In the genomic region with DNA sequence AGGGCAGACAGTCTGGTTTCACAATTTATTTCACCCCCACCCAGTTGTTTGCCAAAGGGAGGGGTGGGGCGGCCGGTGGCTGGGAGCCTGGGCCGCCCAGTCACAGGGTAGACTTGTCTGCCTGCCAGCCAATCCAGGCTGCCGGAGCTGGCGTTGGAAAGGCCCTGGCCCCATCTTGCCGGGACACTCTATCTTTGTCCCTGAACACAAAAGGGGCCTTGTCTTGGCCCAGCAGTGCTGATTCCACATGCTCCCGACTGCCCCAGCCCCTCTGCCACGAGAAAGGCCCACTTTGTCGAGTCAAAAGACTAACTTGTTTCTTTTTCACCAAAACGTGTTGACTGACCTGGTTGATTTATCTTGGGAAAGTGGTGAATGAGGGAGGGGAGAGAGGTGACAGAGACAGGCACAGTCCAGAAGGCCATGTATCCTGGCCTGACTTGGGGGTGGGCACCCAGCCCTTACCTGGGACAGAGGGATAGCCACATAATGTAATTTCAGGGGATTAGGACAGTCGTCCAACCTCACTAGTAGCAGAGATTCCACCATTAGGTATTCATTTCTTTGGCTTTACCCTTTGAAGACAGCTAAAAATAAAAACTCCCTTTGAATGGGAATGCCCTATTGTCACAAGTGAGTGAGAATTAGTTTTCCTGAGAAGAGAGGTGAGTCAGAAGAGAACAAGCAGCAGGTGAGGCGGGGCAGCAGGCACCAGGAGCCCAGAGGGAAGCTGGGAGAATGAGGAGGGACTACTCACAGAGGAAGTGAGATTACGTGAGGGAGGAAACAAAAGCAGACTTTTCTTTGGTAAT, we compare ENCODE assay signal across 9 cellular contexts.
DNase-seq lines count a peak whose midpoint lies in the region; ATAC-seq and TF ChIP-seq lines count a peak whose summit lies in the region.
"Had no signal": no experiment of that assay in that cellular context is flagged by ENCODE, and none has a peak within 500 bp of the region (broad histone marks: within the 10 kb centered on the region; RNA-seq: fewer than 3 reads in every experiment).

No MANE protein-coding gene starts in this region.

- H2AK5ac ChIP-seq in neuronal stem cell (ENCODE audit: low read depth, low read length): no peak overlapping the region

- H3K36me3 ChIP-seq in gastroesophageal sphincter (no peaks in the 10 kb centered on the region), neuronal stem cell (replicated peaks in 1 of 2; ENCODE audit: control insufficient read depth in 2 of 2, insufficient read depth in 2 of 2, low read length in 2 of 2) (no peaks in the 10 kb centered on the region)

- in situ Hi-C loops in SK-MEL-5 (cut with HindIII; ENCODE audit: low pct_unique_long_range_greater_than_20kb, low sequenced_read_pairs): no loop called here

- H2BK120ac ChIP-seq in neuronal stem cell (ENCODE audit: low read depth, low read length): no peak overlapping the region

- H3K4me3 ChIP-seq in gastroesophageal sphincter (no peak overlapping the region), neuronal stem cell (ENCODE audit: low read length in 2 of 2) (no peak overlapping the region)

- no peak overlapping the region for H3K4ac ChIP-seq in neuronal stem cell (ENCODE audit: low read length)

- no peak for TF ChIP-seq CTCF in gastroesophageal sphincter (IDR thresholded peaks at IDR 0.05)

- no peak overlapping the region for H3K4me2 ChIP-seq in neuronal stem cell (ENCODE audit: insufficient read depth, low read length, poor library complexity, severe bottlenecking)

- H3K9me3 ChIP-seq in gastroesophageal sphincter (peaks cover 0 to 10% (median 0%) of the 10 kb centered on the region in 3 donors), neuronal stem cell (replicated peaks in 1 of 2; ENCODE audit: control insufficient read depth in 2 of 2, insufficient read depth in 1 of 2, low read depth in 1 of 2, low read length in 2 of 2) (peaks cover 0 to 3% of the 10 kb centered on the region in 2 donors)

- no peak overlapping the region for H4K91ac ChIP-seq in neuronal stem cell (ENCODE audit: low read depth, low read length, poor library complexity)

- no peak overlapping the region for H3K14ac ChIP-seq in neuronal stem cell (ENCODE audit: low read length)

- H3K4me1 ChIP-seq in gastroesophageal sphincter (peaks cover 0 to 16% (median 0%) of the 10 kb centered on the region in 3 donors), neuronal stem cell (ENCODE audit: control insufficient read depth in 2 of 2, insufficient read depth in 1 of 2, low read depth in 1 of 2, low read length in 2 of 2) (peaks cover 0 to 9% of the 10 kb centered on the region in 2 donors)

- DNase-seq in C1 segment of cervical spinal cord (lab: John Stamatoyannopoulos, UW): peak in 13 of 14 donors; percentile 55 to 96 (median 91)
- DNase-seq in SK-MEL-5 (ENCODE audit: low read depth, low spot score): peak; percentile 100
- DNase-seq in neuronal stem cell (ENCODE audit: low spot score): no peak
- no peak for DNase-seq in NCI-H82 (lab: John Stamatoyannopoulos, UW)
- no peak for DNase-seq in NCI-H526 treated with DMSO at 0.1 percent for 48 hours (lab: John Stamatoyannopoulos, UW)
- DNase-seq: AML-193 had no signal

- no peak overlapping the region for H4K8ac ChIP-seq in neuronal stem cell (ENCODE audit: low read depth, low read length)

- 64 to 94% methylated on average over 3 to 4 of the region's 13 CpGs for WGBS in gastroesophageal sphincter (ENCODE audit: low coverage in 1 of 2), 2 donors
- WGBS in neuronal stem cell (ENCODE audit: extremely low coverage in 2 of 2, insufficient read length in 2 of 2, insufficient replicate concordance in 1 of 2), 2 donors: no CpG with 5 or more reads among the region's 13 CpGs

- H2BK12ac ChIP-seq in neuronal stem cell (ENCODE audit: low read length): no peak overlapping the region

- H3K18ac ChIP-seq in neuronal stem cell (ENCODE audit: low read length): peak overlapping the region; percentile 81

- no peak overlapping the region for H2BK15ac ChIP-seq in neuronal stem cell (ENCODE audit: low read length)

- H2BK5ac ChIP-seq in neuronal stem cell (ENCODE audit: low read length): no peak overlapping the region

- no peaks in the 10 kb centered on the region for H3K27me3 ChIP-seq in gastroesophageal sphincter
- H3K27me3 ChIP-seq in neuronal stem cell (ENCODE audit: control insufficient read depth in 3 of 3, insufficient read depth in 3 of 3, low read depth in 1 of 3, low read length in 3 of 3): peaks cover 0 to 36% (median 0%) of the 10 kb centered on the region in 3 experiments

- TF ChIP-seq EP300 in gastroesophageal sphincter (IDR thresholded peaks at IDR 0.05): no peak

- no peak overlapping the region for H3K23ac ChIP-seq in neuronal stem cell (ENCODE audit: low read depth, low read length, poor library complexity)

- H3K27ac ChIP-seq in gastroesophageal sphincter: no peak overlapping the region
- H3K27ac ChIP-seq in neuronal stem cell (replicated peaks; ENCODE audit: low read length): peak overlapping the region; percentile 79

- no peaks in the 10 kb centered on the region for H3K79me1 ChIP-seq in neuronal stem cell (ENCODE audit: low read depth, low read length)

- H3K9ac ChIP-seq in neuronal stem cell (ENCODE audit: low read depth, low read length, poor library complexity): no peak overlapping the region

- no peak for TF ChIP-seq POLR2A in gastroesophageal sphincter (IDR thresholded peaks at IDR 0.05)

- peak; percentile 27 for ATAC-seq in gastroesophageal sphincter
- ATAC-seq in HG02763 (IDR thresholded peaks at IDR 0.05; ENCODE audit: unreplicated experiment): no peak
- no peak for ATAC-seq in GM18858 (IDR thresholded peaks at IDR 0.05; ENCODE audit: unreplicated experiment)

- peak overlapping the region; percentile 34 for H2AFZ ChIP-seq in neuronal stem cell (ENCODE audit: low read length)

Comparison
In these comparisons a context has a peak if more than half of its experiments do, and no peak if none do; other contexts are left out.
1. DNase-seq: peak in C1 segment of cervical spinal cord (13 of 14) and SK-MEL-5 (single experiment); none in neuronal stem cell (single experiment), NCI-H82 (single experiment) and NCI-H526 treated with DMSO at 0.1 percent for 48 hours (single experiment).